In the genomic region with DNA sequence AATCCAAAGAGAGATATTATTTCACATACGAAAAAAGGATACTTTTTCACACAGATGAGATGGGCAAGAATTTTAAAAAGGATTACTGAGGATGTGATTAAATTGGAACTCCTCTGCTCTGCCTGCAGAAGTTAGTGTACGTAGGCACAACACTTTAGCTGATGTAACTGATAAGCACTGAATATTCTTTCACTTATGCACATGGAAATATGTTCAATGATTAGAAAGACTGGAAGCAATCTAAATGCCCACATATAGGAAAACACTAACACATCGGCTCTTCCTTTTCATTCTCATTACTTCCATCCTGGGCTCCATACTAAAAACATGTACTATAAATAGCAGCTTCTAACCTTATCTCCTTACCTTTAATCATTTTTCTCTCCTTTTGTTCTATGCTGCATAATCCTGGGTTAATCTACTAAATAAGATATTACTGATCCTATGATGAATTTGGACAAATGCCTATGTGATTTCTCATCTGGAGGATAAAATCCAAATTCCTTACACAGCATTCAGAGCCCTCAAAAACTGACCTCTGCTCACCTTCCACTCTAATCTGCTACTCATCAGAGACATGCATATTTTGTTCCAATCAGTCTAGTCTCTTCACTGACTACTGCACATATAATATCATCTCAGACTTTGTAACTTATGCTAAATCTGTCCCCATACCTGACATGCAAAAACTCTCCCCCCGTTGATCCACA, we compare ENCODE assay signal across 18 cellular contexts.
DNase-seq lines count a peak whose midpoint lies in the region; ATAC-seq and TF ChIP-seq lines count a peak whose summit lies in the region.
"Had no signal": no experiment of that assay in that cellular context is flagged by ENCODE, and none has a peak within 500 bp of the region (broad histone marks: within the 10 kb centered on the region; RNA-seq: fewer than 3 reads in every experiment).

No MANE protein-coding gene starts in this region.

- H3K36me3 Mint-ChIP-seq in activated naive CD4-positive, alpha-beta T cell treated with anti-CD3 and anti-CD28 coated beads, Interleukin-2, amount 10 ng/mL, durations not matched to agents 7 days and 5 days: no peaks in the 10 kb centered on the region
- H3K36me3 Mint-ChIP-seq: WTC11 had no signal

- 50 to 74% (median 55%) methylated on average over 4 of the region's 4 CpGs for WGBS in psoas muscle, 3 donors

- intact Hi-C loops in Panc1 (cut with micrococcal nuclease; ENCODE audit: unreplicated experiment): no loop called here
- intact Hi-C loops in psoas muscle (cut with DNase I): loop anchor here (5.0 to 10.0 kb wide), 2 partner anchors 171 to 198 kb away; a partner anchor contains a TSS
- intact Hi-C loops in colonic mucosa (cut with DNase I): no loop called here

- no peak overlapping the region for H3K27ac Mint-ChIP-seq in activated naive CD4-positive, alpha-beta T cell treated with anti-CD3 and anti-CD28 coated beads, Interleukin-2, amount 10 ng/mL, durations not matched to agents 7 days and 5 days
- H3K27ac Mint-ChIP-seq: WTC11 had no signal

- H3K9me3 Mint-ChIP-seq in activated naive CD4-positive, alpha-beta T cell treated with anti-CD3 and anti-CD28 coated beads, Interleukin-2, amount 10 ng/mL, durations not matched to agents 7 days and 5 days: no peaks in the 10 kb centered on the region
- H3K9me3 Mint-ChIP-seq: central memory CD8-positive, alpha-beta T cell; WTC11 had no signal

- H3K4me3 ChIP-seq in Panc1 (ENCODE audit: low read depth in 2 of 2, low read length in 2 of 2) (no peak overlapping the region), epithelial cell of esophagus (ENCODE audit: low read length) (no peak overlapping the region), psoas muscle (peak overlapping the region; percentile 2), colonic mucosa (no peak overlapping the region)
- H3K4me3 ChIP-seq: BLaER1 treated with 17β-estradiol and CSF1 and Interleukin-3, amounts not matched to agents 10 nM and 100 nM; esophagus squamous epithelium; pancreas; transverse colon had no signal

- H3K27me3 Mint-ChIP-seq in activated naive CD4-positive, alpha-beta T cell treated with anti-CD3 and anti-CD28 coated beads, Interleukin-2, amount 10 ng/mL, durations not matched to agents 7 days and 5 days: no peaks in the 10 kb centered on the region
- H3K27me3 Mint-ChIP-seq: central memory CD8-positive, alpha-beta T cell had no signal

- no peak overlapping the region for H3K4me3 Mint-ChIP-seq in activated naive CD4-positive, alpha-beta T cell treated with anti-CD3 and anti-CD28 coated beads, Interleukin-2, amount 10 ng/mL, durations not matched to agents 7 days and 5 days
- H3K4me3 Mint-ChIP-seq: central memory CD8-positive, alpha-beta T cell; WTC11 had no signal

- no TSS peak for BruUV-seq in Panc1 (replicated peaks; lab: Mats Ljungman, UMichigan)

- peaks cover 10% of the 10 kb centered on the region for H3K4me1 ChIP-seq in Panc1 (ENCODE audit: control insufficient read depth, insufficient read depth, low read length)
- H3K4me1 ChIP-seq in psoas muscle: peaks cover 55% of the 10 kb centered on the region
- H3K4me1 ChIP-seq in colonic mucosa: peaks cover 3% of the 10 kb centered on the region

- no peak overlapping the region for H3K9ac ChIP-seq in colonic mucosa (ENCODE audit: low read depth in 2 of 2, low read length in 2 of 2)
- H3K9ac ChIP-seq: BLaER1 treated with 17β-estradiol and CSF1 and Interleukin-3, amounts not matched to agents 10 nM and 100 nM had no signal

- H3K36me3 ChIP-seq in Panc1 (ENCODE audit: control insufficient read depth, insufficient read depth, low read length) (no peaks in the 10 kb centered on the region), psoas muscle (ENCODE audit: insufficient read depth in 1 of 2, low read depth in 1 of 2) (no peaks in the 10 kb centered on the region), colonic mucosa (no peaks in the 10 kb centered on the region)
- H3K36me3 ChIP-seq: BLaER1 treated with 17β-estradiol and CSF1 and Interleukin-3, amounts not matched to agents 10 nM and 100 nM; esophagus squamous epithelium; pancreas; transverse colon had no signal

- peak; percentile 78 for DNase-seq in EH (ENCODE audit: low read depth)
- no peak for DNase-seq in Panc1 (ENCODE audit: low read depth, low spot score)
- DNase-seq in epithelial cell of esophagus (ENCODE audit: low read depth): peak; percentile 43
- no peak for DNase-seq in psoas muscle
- no peak for DNase-seq in D341Med (ENCODE audit: low spot score)
- DNase-seq in colonic mucosa: no peak
- DNase-seq in activated naive CD4-positive, alpha-beta T cell treated with anti-CD3 and anti-CD28 coated beads, Interleukin-2, amount 10 ng/mL, durations not matched to agents 7 days and 5 days: no peak
- DNase-seq: activated naive CD4-positive, alpha-beta T cell treated with Interleukin-2 at 50 U/mL for 16 hours; esophagus squamous epithelium; mesendoderm; MM.1S; NCI-H2107; pancreas; transverse colon had no signal

- in situ Hi-C loops in Panc1 (cut with HindIII; ENCODE audit: low pct_unique_long_range_greater_than_20kb, low sequenced_read_pairs): no loop called here

- H3K9me3 ChIP-seq in Panc1 (ENCODE audit: control insufficient read depth, insufficient read depth, low read depth, low read length) (no peaks in the 10 kb centered on the region), psoas muscle (no peaks in the 10 kb centered on the region), colonic mucosa (no peaks in the 10 kb centered on the region)
- H3K9me3 ChIP-seq: BLaER1 treated with 17β-estradiol and CSF1 and Interleukin-3, amounts not matched to agents 10 nM and 100 nM; esophagus squamous epithelium; pancreas; transverse colon had no signal

- H3K27ac ChIP-seq in Panc1 (ENCODE audit: low read length) (peak overlapping the region; percentile 29; the same call in 1 of the 2 replicates), psoas muscle (peak overlapping the region; percentile 32), colonic mucosa (no peak overlapping the region)
- H3K27ac ChIP-seq: BLaER1 treated with 17β-estradiol and CSF1 and Interleukin-3, amounts not matched to agents 10 nM and 100 nM; pancreas had no signal

- CTCF ChIA-PET in Panc1 (lab: Charles Lee): no interaction called here
- CTCF ChIA-PET in activated naive CD4-positive, alpha-beta T cell treated with anti-CD3 and anti-CD28 coated beads, Interleukin-2, amount 10 ng/mL, durations not matched to agents 7 days and 5 days (lab: Charles Lee): no interaction called here

- H3K27me3 ChIP-seq in Panc1 (ENCODE audit: control insufficient read depth, insufficient read depth, low read length): no peaks in the 10 kb centered on the region
- H3K27me3 ChIP-seq in psoas muscle (ENCODE audit: insufficient read depth in 3 of 3, low read length in 2 of 3): no peaks in the 10 kb centered on the region
- no peaks in the 10 kb centered on the region for H3K27me3 ChIP-seq in colonic mucosa
- H3K27me3 ChIP-seq: BLaER1 treated with 17β-estradiol and CSF1 and Interleukin-3, amounts not matched to agents 10 nM and 100 nM; esophagus squamous epithelium; pancreas; transverse colon had no signal

- POLR2A ChIA-PET in Panc1 (lab: Charles Lee): no interaction called here

- ATAC-seq in Panc1: no peak
- ATAC-seq in psoas muscle: no peak
- no peak for ATAC-seq in GM18519 (IDR thresholded peaks at IDR 0.05; ENCODE audit: low FRiP score, unreplicated experiment)
- ATAC-seq: WTC11 had no signal

- TF ChIP-seq CTCF in Panc1 (IDR thresholded peaks at IDR 0.05): no peak
- TF ChIP-seq CTCF in epithelial cell of esophagus (IDR thresholded peaks at IDR 0.05; ENCODE audit: insufficient read depth, low read depth, low read length, missing control alignments): no peak
- TF ChIP-seq CTCF in psoas muscle (IDR thresholded peaks at IDR 0.05): no peak
- no peak for TF ChIP-seq CTCF in colonic mucosa (IDR thresholded peaks at IDR 0.05)

- no peaks in the 10 kb centered on the region for H3K4me1 Mint-ChIP-seq in activated naive CD4-positive, alpha-beta T cell treated with anti-CD3 and anti-CD28 coated beads, Interleukin-2, amount 10 ng/mL, durations not matched to agents 7 days and 5 days
- H3K4me1 Mint-ChIP-seq: central memory CD8-positive, alpha-beta T cell had no signal

Comparison
In these comparisons a context has a peak if more than half of its experiments do, and no peak if none do; other contexts are left out.
1. DNase-seq: peak in EH (single experiment) and epithelial cell of esophagus (single experiment); none in Panc1 (single experiment), psoas muscle (0 of 2), D341Med (single experiment), colonic mucosa (single experiment) and activated naive CD4-positive, alpha-beta T cell treated with anti-CD3 and anti-CD28 coated beads, Interleukin-2, amount 10 ng/mL, durations not matched to agents 7 days and 5 days (single experiment).
2. intact Hi-C loops: an anchor here in psoas muscle (5.0 to 10.0 kb wide); none called in Panc1 and colonic mucosa.